In the genomic region with DNA sequence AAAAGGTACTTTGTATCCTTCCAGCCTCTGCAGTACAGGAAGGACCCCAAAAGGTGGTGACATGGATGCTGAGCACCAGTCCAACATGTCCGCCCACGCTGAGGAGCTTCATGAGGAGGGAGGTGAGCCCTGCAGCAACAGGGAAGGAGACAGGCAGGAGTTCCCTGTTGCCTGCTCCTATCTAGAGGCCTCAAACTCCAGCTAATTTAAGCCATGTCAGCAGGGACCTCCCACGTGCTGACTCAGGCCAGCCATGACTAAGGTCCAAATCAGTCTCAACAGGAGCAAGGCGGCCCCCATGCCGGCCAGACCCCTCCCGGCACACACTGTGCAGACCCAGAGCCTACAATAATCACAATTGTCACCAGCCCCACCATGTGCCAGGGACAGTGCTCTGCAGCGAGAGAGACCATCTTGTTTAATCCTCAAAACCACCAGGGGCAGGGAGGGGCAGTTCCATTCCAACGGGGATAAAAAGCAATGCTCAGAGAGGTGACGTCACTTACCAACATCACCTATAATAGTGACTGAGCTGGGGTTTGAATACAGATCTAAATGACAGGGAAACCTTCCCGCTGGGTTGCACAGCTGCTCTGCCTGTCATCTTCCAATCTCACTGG, we compare ENCODE assay signal across 13 cellular contexts. TPM values are rescaled to one million over a fixed set of nuclear protein-coding genes. Genes with fewer than 3 reads are reported as not detected.
A peak's percentile ranks its signal among the peaks of the same experiment; 100 is the strongest.
DNase-seq lines count a peak whose midpoint lies in the region; ATAC-seq and TF ChIP-seq lines count a peak whose summit lies in the region.
"Had no signal": no experiment of that assay in that cellular context is flagged by ENCODE, and none has a peak within 500 bp of the region (broad histone marks: within the 10 kb centered on the region; RNA-seq: fewer than 3 reads in every experiment).

No MANE protein-coding gene starts in this region.

- TF ChIP-seq RAD21 in SK-N-SH (IDR thresholded peaks at IDR 0.05; ENCODE audit: low read length): no peak

- TF ChIP-seq CTCF in SK-N-SH (IDR thresholded peaks at IDR 0.05): no peak
- TF ChIP-seq CTCF in fibroblast of villous mesenchyme (IDR thresholded peaks at IDR 0.05; ENCODE audit: insufficient read depth, low read depth, low read length): no peak

- H2AFZ ChIP-seq in SK-N-SH (ENCODE audit: low read depth): no peak overlapping the region

- peaks cover 17 to 38% of the 10 kb centered on the region in 2 experiments for H3K4me1 ChIP-seq in SK-N-SH (ENCODE audit: control insufficient read depth in 1 of 2, insufficient read depth in 2 of 2, low read depth in 1 of 2, low read length in 1 of 2)
- H3K4me1 ChIP-seq: adrenal gland, prostate gland had no signal

- no peak overlapping the region for H3K27ac Mint-ChIP-seq in activated CD8-positive, alpha-beta T cell treated with anti-CD3 and anti-CD28 coated beads, Interleukin-2, amount 10 ng/mL, durations not matched to agents 7 days and 5 days
- H3K27ac Mint-ChIP-seq: activated CD4-positive, alpha-beta memory T cell treated with anti-CD3 and anti-CD28 coated beads for 36 hours had no signal

- POLR2A ChIA-PET in SK-N-SH (lab: Yijun Ruan, JAX): no interaction called here
- POLR2A ChIA-PET in activated CD8-positive, alpha-beta T cell treated with anti-CD3 and anti-CD28 coated beads, Interleukin-2, amount 10 ng/mL, durations not matched to agents 7 days and 5 days (lab: Charles Lee): no interaction called here

- H3K4me3 ChIP-seq in SK-N-SH (ENCODE audit: low read depth in 2 of 2, low read length in 1 of 2) (no peak overlapping the region), fibroblast of villous mesenchyme (ENCODE audit: low read depth, low read length) (no peak overlapping the region)
- H3K4me3 ChIP-seq: adrenal gland, prostate gland had no signal

- CTCF ChIA-PET in SK-N-SH (lab: Yijun Ruan, JAX): interaction anchor here (0.6 to 1.0 kb wide), 2 partner anchors 37 to 61 kb away, joined by 3 read pairs; no protein-coding TSS in a partner anchor
- CTCF ChIA-PET in activated CD8-positive, alpha-beta T cell treated with anti-CD3 and anti-CD28 coated beads, Interleukin-2, amount 10 ng/mL, durations not matched to agents 7 days and 5 days (lab: Charles Lee): no interaction called here

- H3K27me3 Mint-ChIP-seq in activated CD8-positive, alpha-beta T cell treated with anti-CD3 and anti-CD28 coated beads, Interleukin-2, amount 10 ng/mL, durations not matched to agents 7 days and 5 days (ENCODE audit: low read depth): peaks cover 14% of the 10 kb centered on the region

- H4K20me1 ChIP-seq in SK-N-SH (ENCODE audit: insufficient read depth): no peaks in the 10 kb centered on the region

- H3K9ac ChIP-seq in SK-N-SH: no peak overlapping the region

- no peak for ATAC-seq in SK-N-SH treated with all-trans-retinoic acid at 6 μM for 48 hours
- no peak for ATAC-seq in activated CD8-positive, alpha-beta T cell treated with anti-CD3 and anti-CD28 coated beads, Interleukin-2, amount 10 ng/mL, durations not matched to agents 7 days and 5 days
- no peak for ATAC-seq in GM21619 (IDR thresholded peaks at IDR 0.05; ENCODE audit: unreplicated experiment)

- H3K4me2 ChIP-seq in SK-N-SH: peak overlapping the region; percentile 21; the same call in 1 of the 2 replicates

- no peaks in the 10 kb centered on the region for H3K36me3 ChIP-seq in SK-N-SH (replicated peaks in 1 of 2; ENCODE audit: control insufficient read depth in 1 of 2, insufficient read depth in 2 of 2, low read length in 1 of 2)
- H3K36me3 ChIP-seq: adrenal gland, prostate gland had no signal

- no peaks in the 10 kb centered on the region for H3K27me3 ChIP-seq in SK-N-SH (ENCODE audit: insufficient read depth)
- H3K27me3 ChIP-seq: adrenal gland had no signal

- H3F3A ChIP-seq in SK-N-SH (replicated peaks; ENCODE audit: insufficient read depth): peaks cover 6% of the 10 kb centered on the region

- H3K9me3 ChIP-seq in SK-N-SH: peaks cover 3% of the 10 kb centered on the region; the same call in 1 of the 2 replicates
- H3K9me3 ChIP-seq: adrenal gland, prostate gland had no signal

- TF ChIP-seq EP300 in SK-N-SH (IDR thresholded peaks at IDR 0.05; ENCODE audit: borderline replicate concordance in 1 of 2, low read depth in 1 of 2, low read length in 1 of 2): no peak

- DNase-seq in SK-N-SH (no peak), T1000 (lab: John Stamatoyannopoulos, UW) (peak; percentile 26), fibroblast of villous mesenchyme (ENCODE audit: low read depth) (peak; percentile 29), stromal cell of bone marrow (ENCODE audit: low read depth) (peak; percentile 35), NCI-H128 (lab: John Stamatoyannopoulos, UW; ENCODE audit: unreplicated experiment) (no peak)
- DNase-seq in activated CD8-positive, alpha-beta T cell treated with anti-CD3 and anti-CD28 coated beads, Interleukin-2, amount 10 ng/mL, durations not matched to agents 7 days and 5 days: no peak
- DNase-seq: activated CD4-positive, alpha-beta memory T cell treated with anti-CD3 and anti-CD28 coated beads for 36 hours; adrenal gland; kidney glomerular epithelial cell; NCI-H2029 treated with DMSO at 0.1 percent for 48 hours had no signal

- H3K4me1 Mint-ChIP-seq in activated CD8-positive, alpha-beta T cell treated with anti-CD3 and anti-CD28 coated beads, Interleukin-2, amount 10 ng/mL, durations not matched to agents 7 days and 5 days (ENCODE audit: low read depth): no peaks in the 10 kb centered on the region

- peaks cover 5% of the 10 kb centered on the region for H3K9me3 Mint-ChIP-seq in activated CD8-positive, alpha-beta T cell treated with anti-CD3 and anti-CD28 coated beads, Interleukin-2, amount 10 ng/mL, durations not matched to agents 7 days and 5 days (ENCODE audit: insufficient read depth)

- H3K79me2 ChIP-seq in SK-N-SH (ENCODE audit: insufficient read depth): no peaks in the 10 kb centered on the region

- H3K4me3 Mint-ChIP-seq in activated CD8-positive, alpha-beta T cell treated with anti-CD3 and anti-CD28 coated beads, Interleukin-2, amount 10 ng/mL, durations not matched to agents 7 days and 5 days: no peak overlapping the region
- H3K4me3 Mint-ChIP-seq: activated CD4-positive, alpha-beta memory T cell treated with anti-CD3 and anti-CD28 coated beads for 36 hours had no signal

- WGBS in SK-N-SH (ENCODE audit: low lambda C conversion rate): 71% methylated on average over 5 of the region's 10 CpGs

- H3K9me2 ChIP-seq in SK-N-SH: no peaks in the 10 kb centered on the region

- H3K36me3 Mint-ChIP-seq in activated CD8-positive, alpha-beta T cell treated with anti-CD3 and anti-CD28 coated beads, Interleukin-2, amount 10 ng/mL, durations not matched to agents 7 days and 5 days (ENCODE audit: low read depth): no peaks in the 10 kb centered on the region
- H3K36me3 Mint-ChIP-seq: activated CD4-positive, alpha-beta memory T cell treated with anti-CD3 and anti-CD28 coated beads for 36 hours had no signal

- H3K27ac ChIP-seq in SK-N-SH (ENCODE audit: low read depth in 2 of 2, low read length in 1 of 2): no peak overlapping the region; a peak in 1 of 4 replicates
- H3K27ac ChIP-seq: prostate gland had no signal

TF ChIP-seq in SK-N-SH, 30 proteins besides CTCF, POLR2A, EP300 and RAD21:
- TF ChIP-seq, protein P1, sequence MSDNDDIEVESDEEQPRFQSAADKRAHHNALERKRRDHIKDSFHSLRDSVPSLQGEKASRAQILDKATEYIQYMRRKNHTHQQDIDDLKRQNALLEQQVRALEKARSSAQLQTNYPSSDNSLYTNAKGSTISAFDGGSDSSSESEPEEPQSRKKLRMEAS (IDR thresholded peaks at IDR 0.05; ENCODE audit: low read depth): 0 out of 2 replicates have a peak, but pooled peaks have one; percentile 31
- peak; percentile 28; the same call in 1 of the 2 replicates for TF ChIP-seq FOSL2 (IDR thresholded peaks at IDR 0.05; ENCODE audit: borderline replicate concordance, low read depth)
- TF ChIP-seq PBX3 (IDR thresholded peaks at IDR 0.05): no peak

TF ChIP-seq in SK-N-SH treated with all-trans-retinoic acid at 6 μM for 48 hours, 23 proteins besides CTCF, POLR2A, EP300 and RAD21:
- TF ChIP-seq OSR1 (CRISPR knock-in tag; IDR thresholded peaks at IDR 0.05): no peak
- TF ChIP-seq ZNF70 (CRISPR knock-in tag; IDR thresholded peaks at IDR 0.05): no peak
- no peak for TF ChIP-seq ARNTL (CRISPR knock-in tag; IDR thresholded peaks at IDR 0.05; ENCODE audit: borderline replicate concordance, low read depth)
- no peak for TF ChIP-seq ZNF8 (CRISPR knock-in tag; IDR thresholded peaks at IDR 0.05)
- TF ChIP-seq, protein P2, sequence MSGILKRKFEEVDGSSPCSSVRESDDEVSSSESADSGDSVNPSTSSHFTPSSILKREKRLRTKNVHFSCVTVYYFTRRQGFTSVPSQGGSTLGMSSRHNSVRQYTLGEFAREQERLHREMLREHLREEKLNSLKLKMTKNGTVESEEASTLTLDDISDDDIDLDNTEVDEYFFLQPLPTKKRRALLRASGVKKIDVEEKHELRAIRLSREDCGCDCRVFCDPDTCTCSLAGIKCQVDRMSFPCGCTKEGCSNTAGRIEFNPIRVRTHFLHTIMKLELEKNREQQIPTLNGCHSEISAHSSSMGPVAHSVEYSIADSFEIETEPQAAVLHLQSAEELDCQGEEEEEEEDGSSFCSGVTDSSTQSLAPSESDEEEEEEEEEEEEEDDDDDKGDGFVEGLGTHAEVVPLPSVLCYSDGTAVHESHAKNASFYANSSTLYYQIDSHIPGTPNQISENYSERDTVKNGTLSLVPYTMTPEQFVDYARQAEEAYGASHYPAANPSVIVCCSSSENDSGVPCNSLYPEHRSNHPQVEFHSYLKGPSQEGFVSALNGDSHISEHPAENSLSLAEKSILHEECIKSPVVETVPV (CRISPR knock-in tag; IDR thresholded peaks at IDR 0.05): no peak

RNA-seq across cellular contexts. Expression of gene GATA2, which starts 54.5 kb away (rescaled TPM):
- 5.5 and 6.8 TPM in 2 replicates for polyA plus RNA-seq in SK-N-SH (2012; rRNA removed)
- polyA plus RNA-seq in SK-N-SH (2012; cell fraction: cytosol; rRNA removed): 7.0 and 13.4 TPM in 2 replicates
- 10.6 and 18.0 TPM in 2 replicates for polyA plus RNA-seq in SK-N-SH (2012; cell fraction: nucleus; rRNA removed)
- 26.7 and 41.0 TPM in 2 replicates for total RNA-seq in fibroblast of villous mesenchyme
- not detected for total RNA-seq in activated CD8-positive, alpha-beta T cell treated with anti-CD3 and anti-CD28 coated beads, Interleukin-2, amount 10 ng/mL, durations not matched to agents 7 days and 5 days
- total RNA-seq: activated CD4-positive, alpha-beta memory T cell treated with anti-CD3 and anti-CD28 coated beads for 36 hours had no signal

Comparison
In these comparisons a context has a peak if more than half of its experiments do, and no peak if none do; other contexts are left out.
1. DNase-seq: peak in T1000 (single experiment), fibroblast of villous mesenchyme (single experiment) and stromal cell of bone marrow (single experiment); none in SK-N-SH (single experiment), activated CD8-positive, alpha-beta T cell treated with anti-CD3 and anti-CD28 coated beads, Interleukin-2, amount 10 ng/mL, durations not matched to agents 7 days and 5 days (single experiment) and NCI-H128 (single experiment).
2. RNA of gene GATA2, which starts 54.5 kb away (total RNA-seq): 26.7 to 41.0 TPM in fibroblast of villous mesenchyme; not detected in activated CD8-positive, alpha-beta T cell treated with anti-CD3 and anti-CD28 coated beads, Interleukin-2, amount 10 ng/mL, durations not matched to agents 7 days and 5 days; every median in the first group is over 10 times any median in the second.